Comparison of ENCODE assay signal across 8 cellular contexts in the genomic region with DNA sequence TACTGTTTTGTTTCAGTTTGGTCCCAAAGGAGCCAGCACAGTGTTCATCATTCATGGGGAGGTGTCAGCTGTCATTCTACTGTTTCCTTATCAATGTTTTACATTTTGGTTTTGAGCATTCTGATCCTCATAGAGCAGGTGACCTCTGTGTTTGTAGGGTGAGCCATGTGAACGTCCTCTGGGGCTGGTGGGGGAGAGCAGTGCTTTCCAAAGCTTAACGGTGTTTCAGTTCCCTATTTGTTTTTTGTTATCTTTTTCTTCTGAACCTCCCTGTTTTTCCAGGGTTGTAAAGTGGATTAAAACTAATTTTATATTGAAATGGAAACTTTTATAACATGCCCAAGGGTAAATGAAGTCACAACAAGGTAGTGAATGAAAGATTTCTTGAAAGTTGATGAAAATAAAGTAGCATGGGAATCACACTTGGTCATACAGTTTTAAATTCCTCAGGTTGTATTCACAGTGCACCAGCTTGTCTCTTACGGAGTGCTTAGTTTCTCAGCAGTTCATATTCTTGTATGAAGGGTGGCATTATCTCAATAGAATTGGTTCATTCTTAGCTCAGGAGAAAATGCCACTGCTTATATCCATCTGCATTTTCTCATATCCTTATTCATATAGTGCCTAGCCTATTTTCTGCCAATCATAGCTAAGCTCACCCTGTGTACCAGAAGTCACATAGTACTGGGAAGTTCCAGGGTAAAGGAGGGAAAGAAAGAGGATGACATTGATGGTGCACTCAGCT. TPM values are rescaled to one million over a fixed set of nuclear protein-coding genes. Genes with fewer than 3 reads are reported as not detected.
DNase-seq lines count a peak whose midpoint lies in the region; ATAC-seq and TF ChIP-seq lines count a peak whose summit lies in the region.

No MANE protein-coding gene starts in this region.

- DNase-seq in GM13977 (ENCODE audit: low spot score) (peak; percentile 42), RWPE1 (ENCODE audit: low spot score) (no peak), C1 segment of cervical spinal cord (lab: John Stamatoyannopoulos, UW) (no peak), NCI-H2029 treated with DMSO at 0.1 percent for 48 hours (lab: John Stamatoyannopoulos, UW) (no peak)
- no peak for DNase-seq in activated CD8-positive, alpha-beta T cell treated with anti-CD3 and anti-CD28 coated beads, Interleukin-2, amount 10 ng/mL, durations not matched to agents 7 days and 5 days

- POLR2A ChIA-PET in RWPE1 (lab: Yijun Ruan, JAX; ENCODE audit: low non-redundant PET), result no interaction called here
- POLR2A ChIA-PET in activated CD8-positive, alpha-beta T cell treated with anti-CD3 and anti-CD28 coated beads, Interleukin-2, amount 10 ng/mL, durations not matched to agents 7 days and 5 days (lab: Charles Lee), result no interaction called here

- ATAC-seq in HG02588 (IDR thresholded peaks at IDR 0.05; ENCODE audit: unreplicated experiment), result peak; percentile 81
- no peak for ATAC-seq in activated CD8-positive, alpha-beta T cell treated with anti-CD3 and anti-CD28 coated beads, Interleukin-2, amount 10 ng/mL, durations not matched to agents 7 days and 5 days

- H3K4me1 ChIP-seq in OCI-LY3 (ENCODE audit: low read length), result peaks cover 64% of the 10 kb centered on the region
- peaks cover 39% of the 10 kb centered on the region for H3K4me1 ChIP-seq in mesodermal cell (ENCODE audit: control insufficient read depth, insufficient read depth, low read length, poor library complexity, severe bottlenecking)

- no peaks in the 10 kb centered on the region for H3K9me3 Mint-ChIP-seq in activated CD8-positive, alpha-beta T cell treated with anti-CD3 and anti-CD28 coated beads, Interleukin-2, amount 10 ng/mL, durations not matched to agents 7 days and 5 days (ENCODE audit: insufficient read depth)

- peaks cover 37% of the 10 kb centered on the region for H3K4me1 Mint-ChIP-seq in activated CD8-positive, alpha-beta T cell treated with anti-CD3 and anti-CD28 coated beads, Interleukin-2, amount 10 ng/mL, durations not matched to agents 7 days and 5 days (ENCODE audit: low read depth)

- H3K4me3 ChIP-seq in OCI-LY3 (ENCODE audit: low read length), result peak overlapping the region; percentile 80
- no peak overlapping the region for H3K4me3 ChIP-seq in mesodermal cell (ENCODE audit: extremely low read depth, insufficient read depth, low read length, poor library complexity, severe bottlenecking)

- H3K27me3 Mint-ChIP-seq in activated CD8-positive, alpha-beta T cell treated with anti-CD3 and anti-CD28 coated beads, Interleukin-2, amount 10 ng/mL, durations not matched to agents 7 days and 5 days (ENCODE audit: low read depth), result no peaks in the 10 kb centered on the region

- H3K9ac ChIP-seq in OCI-LY3 (ENCODE audit: low read length), result peak overlapping the region; percentile 85

- H3K9me3 ChIP-seq in OCI-LY3 (ENCODE audit: insufficient read depth, low read length) (no peaks in the 10 kb centered on the region), mesodermal cell (ENCODE audit: control insufficient read depth, low read length) (no peaks in the 10 kb centered on the region)

- peaks cover 53% of the 10 kb centered on the region for H4K20me1 ChIP-seq in OCI-LY3 (ENCODE audit: insufficient read depth, low read length)

- CTCF ChIA-PET in RWPE1 (lab: Yijun Ruan, JAX), result interaction anchor here (1.0 to 1.6 kb wide), 2 partner anchors 25 to 79 kb away, joined by 4 to 5 read pairs; no protein-coding TSS in a partner anchor
- CTCF ChIA-PET in activated CD8-positive, alpha-beta T cell treated with anti-CD3 and anti-CD28 coated beads, Interleukin-2, amount 10 ng/mL, durations not matched to agents 7 days and 5 days (lab: Charles Lee), result interaction anchor here (0.6 to 1.5 kb wide), 5 partner anchors 10 to 34 kb away, joined by 3 to 4 read pairs (median 3); no protein-coding TSS in a partner anchor

- in situ Hi-C loops in GM13977 (cut with MboI; ENCODE audit: low pct_unique_long_range_greater_than_20kb, low sequenced_read_pairs, unreplicated experiment), result no loop called here

- H3K36me3 ChIP-seq in OCI-LY3 (replicated peaks; ENCODE audit: low read depth, low read length) (peaks cover 13% of the 10 kb centered on the region), mesodermal cell (ENCODE audit: control insufficient read depth, insufficient read depth, low read length) (peaks cover 22% of the 10 kb centered on the region)

- H3K27ac Mint-ChIP-seq in activated CD8-positive, alpha-beta T cell treated with anti-CD3 and anti-CD28 coated beads, Interleukin-2, amount 10 ng/mL, durations not matched to agents 7 days and 5 days, result no peak overlapping the region

- H3K27ac ChIP-seq in OCI-LY3 (ENCODE audit: low read length) (peak overlapping the region; percentile 97), mesodermal cell (ENCODE audit: low read depth, low read length, severe bottlenecking) (peak overlapping the region; percentile 69), RWPE1 (no peak overlapping the region)

- H2AFZ ChIP-seq in OCI-LY3 (ENCODE audit: low read depth, low read length), result no peak overlapping the region

- no peak overlapping the region for H3K4me3 Mint-ChIP-seq in activated CD8-positive, alpha-beta T cell treated with anti-CD3 and anti-CD28 coated beads, Interleukin-2, amount 10 ng/mL, durations not matched to agents 7 days and 5 days

- TF ChIP-seq CTCF in GM13977 (IDR thresholded peaks at IDR 0.05; ENCODE audit: extremely low read depth, insufficient read depth, missing control alignments) (no peak), OCI-LY3 (IDR thresholded peaks at IDR 0.05; ENCODE audit: low read depth, low read length) (no peak), RWPE1 (conservative IDR thresholded peaks at IDR 0.05; ENCODE audit: low read depth) (no peak)

- H3K4me2 ChIP-seq in OCI-LY3 (ENCODE audit: low read length), result peak overlapping the region; percentile 87

- H3K27me3 ChIP-seq in OCI-LY3 (ENCODE audit: low read depth, low read length), result no peaks in the 10 kb centered on the region

- 57 to 100% methylated on average over 1 of the region's 3 CpGs for WGBS in mesodermal cell (ENCODE audit: insufficient coverage in 2 of 2), 2 experiments

- H3K79me2 ChIP-seq in OCI-LY3 (ENCODE audit: low read length), result peaks cover 80% of the 10 kb centered on the region

- peaks cover 11% of the 10 kb centered on the region for H3K36me3 Mint-ChIP-seq in activated CD8-positive, alpha-beta T cell treated with anti-CD3 and anti-CD28 coated beads, Interleukin-2, amount 10 ng/mL, durations not matched to agents 7 days and 5 days (ENCODE audit: low read depth)

RNA-seq across cellular contexts. Expression of a gene that starts 54.5 kb away (rescaled TPM):
- polyA plus RNA-seq in mesodermal cell (2013, experiment 1 of 2), result 163 TPM
- 152 TPM for polyA plus RNA-seq in mesodermal cell (2013, experiment 2 of 2)
- total RNA-seq in activated CD8-positive, alpha-beta T cell treated with anti-CD3 and anti-CD28 coated beads, Interleukin-2, amount 10 ng/mL, durations not matched to agents 7 days and 5 days, result 10 to 100 TPM; 90.2 to 92.2 TPM
